Comparison of ENCODE assay signal across 8 cellular contexts in genomic region chr9:131678499-131679111, GRCh38.
A peak's percentile ranks its signal among the peaks of the same experiment; 100 is the strongest.
DNase-seq lines count a peak whose midpoint lies in the region; ATAC-seq, FAIRE-seq and TF ChIP-seq lines count a peak whose summit lies in the region.

No MANE protein-coding gene starts in this region.

- FAIRE-seq in bronchial epithelial cell (lab: Jason Lieb, UNC): no peak

- peak overlapping the region; percentile 62 to 85 for H3K27ac ChIP-seq in left lung

- H3K36me3 ChIP-seq in bronchial epithelial cell (ENCODE audit: control insufficient read depth, insufficient read depth, low read length) (no peaks in the 10 kb centered on the region), left lung (no peaks in the 10 kb centered on the region)

- peak overlapping the region; percentile 21; the same call in 1 of the 2 replicates for H3K4me3 Mint-ChIP-seq in WTC11

- CTCF ChIA-PET in WTC11 (lab: Charles Lee): interaction anchor here (0.7 to 2.3 kb wide), 4 partner anchors 17 to 345 kb away, joined by 3 to 7 read pairs (median 6); no protein-coding TSS in a partner anchor

- H3K4me1 ChIP-seq in left lung: peaks cover 51 to 86% of the 10 kb centered on the region in 2 donors

- TF ChIP-seq CTCF in WTC11 (IDR thresholded peaks at IDR 0.05): no peak
- TF ChIP-seq CTCF in bronchial epithelial cell (IDR thresholded peaks at IDR 0.05; ENCODE audit: insufficient read depth, low read length, severe bottlenecking): no peak
- no peak for TF ChIP-seq CTCF in left lung (IDR thresholded peaks at IDR 0.05)

- ATAC-seq in WTC11: peak; percentile 60
- peak; percentile 95 for ATAC-seq in left lung

- H3K9me3 ChIP-seq in left lung: no peaks in the 10 kb centered on the region

- H3K27ac Mint-ChIP-seq in WTC11: peak overlapping the region; percentile 93

- H3K36me3 Mint-ChIP-seq in WTC11: peaks cover 10% of the 10 kb centered on the region

- H3K4me1 Mint-ChIP-seq in WTC11: peaks cover 99% of the 10 kb centered on the region

- no peaks in the 10 kb centered on the region for H3K27me3 ChIP-seq in bronchial epithelial cell (ENCODE audit: control insufficient read depth, insufficient read depth, low read length)
- no peaks in the 10 kb centered on the region for H3K27me3 ChIP-seq in left lung

- POLR2A ChIA-PET in WTC11 (lab: Charles Lee): no interaction called here

- peaks cover 10% of the 10 kb centered on the region for H3K9me3 Mint-ChIP-seq in WTC11

- intact Hi-C loops in left lung (cut with DNase I): no loop called here

- H3K4me3 ChIP-seq in bronchial epithelial cell (ENCODE audit: low read depth, low read length): no peak overlapping the region
- no peak overlapping the region for H3K4me3 ChIP-seq in left lung

- DNase-seq in GM04504 (ENCODE audit: low read depth) (peak; percentile 91), H4 (ENCODE audit: low spot score) (peak; percentile 95), LHCN-M2 (ENCODE audit: low read depth) (peak; percentile 98), WTC11 (ENCODE audit: low spot score) (no peak), bronchial epithelial cell (ENCODE audit: low read depth) (peak; percentile 97), left lung (peak; percentile 82 to 85), hippocampal formation (lab: John Stamatoyannopoulos, UW) (no peak)
- peak; percentile 45 to 74 (median 62) for DNase-seq in stimulated activated CD4-positive, alpha-beta T cell treated with anti-CD3 and anti-CD28 coated beads, TNF-alpha, amount 100 ng/mL, for 1 hour (ENCODE audit: low read depth in 3 of 3, low spot score in 1 of 3)

- no peaks in the 10 kb centered on the region for H3K27me3 Mint-ChIP-seq in WTC11 (ENCODE audit: low read depth)

TF ChIP-seq in WTC11, 78 proteins besides CTCF, POLR2A, EP300 and RAD21:
- peak; percentile 71 for TF ChIP-seq ZNF423 (CRISPR knock-in tag; IDR thresholded peaks at IDR 0.05)
- no peak for TF ChIP-seq SMAD3 (CRISPR knock-in tag; IDR thresholded peaks at IDR 0.05; ENCODE audit: borderline replicate concordance)

Comparison
In these comparisons a context has a peak if more than half of its experiments do, and no peak if none do; other contexts are left out.
1. DNase-seq: peak in GM04504 (single experiment), H4 (single experiment), LHCN-M2 (single experiment), bronchial epithelial cell (single experiment), left lung (2 of 2) and stimulated activated CD4-positive, alpha-beta T cell treated with anti-CD3 and anti-CD28 coated beads, TNF-alpha, amount 100 ng/mL, for 1 hour (3 of 3); none in WTC11 (single experiment) and hippocampal formation (0 of 2).